Comparison of ENCODE assay signal across 15 cellular contexts in the genomic region with DNA sequence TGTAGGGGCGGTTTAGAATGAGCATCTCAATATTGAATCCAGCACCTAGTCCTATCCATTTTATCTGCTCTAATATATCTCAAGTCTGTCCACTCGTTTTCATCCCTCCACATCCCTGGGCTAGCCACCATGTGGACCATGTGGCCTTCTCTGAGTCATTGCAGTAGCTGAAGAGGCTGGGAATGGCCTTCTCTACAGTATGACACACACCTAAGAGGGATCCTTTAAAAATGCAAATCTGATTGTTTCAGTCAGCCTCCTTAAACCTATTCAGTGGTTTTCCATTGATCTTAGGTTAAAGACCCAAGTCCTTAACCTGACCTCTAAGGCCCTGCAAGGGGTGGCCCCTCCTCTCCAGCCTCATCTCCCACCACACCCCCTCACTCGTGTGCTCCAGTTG.
"Had no signal": no experiment of that assay in that cellular context is flagged by ENCODE, and none has a peak within 500 bp of the region (broad histone marks: within the 10 kb centered on the region; RNA-seq: fewer than 3 reads in every experiment).

No MANE protein-coding gene starts in this region.

- H3K36me3 ChIP-seq: cardiac muscle cell, left ventricle myocardium inferior had no signal

- H3K9me3 ChIP-seq: left ventricle myocardium inferior, psoas muscle had no signal

- H3K4me3 ChIP-seq: cardiac muscle cell, left ventricle myocardium inferior, psoas muscle, skin epidermis had no signal

- ATAC-seq: activated T-cell treated with anti-CD3 and anti-CD28 coated beads, Interleukin-2, amount 50 U/mL, for 72 hours; psoas muscle; right cardiac atrium; stimulated activated naive CD8-positive, alpha-beta T cell treated with anti-CD3 and anti-CD28 coated beads, Interleukin-15, amount 100 ng/mL, for 72 hours had no signal

- DNase-seq: activated CD4-positive, alpha-beta T cell treated with anti-CD3 and anti-CD28 coated beads, Interleukin-2, amount 50 U/mL, for 1 hour; activated T-cell treated with anti-CD3 and anti-CD28 coated beads, Interleukin-2, amount 50 U/mL, for 72 hours; dermis blood vessel endothelial cell; head of caudate nucleus; immature natural killer cell; kidney glomerular epithelial cell; left ventricle myocardium inferior; psoas muscle; right cardiac atrium; stimulated activated naive CD8-positive, alpha-beta T cell treated with anti-CD3 and anti-CD28 coated beads, Interleukin-15, amount 100 ng/mL, for 72 hours; T-helper 1 cell; T1000 had no signal

- H3K27ac ChIP-seq: cardiac muscle cell, left ventricle myocardium inferior, psoas muscle, skin epidermis had no signal

- FAIRE-seq: frontal cortex had no signal
